ENCODE assay signal across 11 cellular contexts in genomic region chr1:41626146-41626545, GRCh38.
DNase-seq lines count a peak whose midpoint lies in the region; ATAC-seq and TF ChIP-seq lines count a peak whose summit lies in the region.
"Had no signal": no experiment of that assay in that cellular context is flagged by ENCODE, and none has a peak within 500 bp of the region (broad histone marks: within the 10 kb centered on the region; RNA-seq: fewer than 3 reads in every experiment).

No MANE protein-coding gene starts in this region.

- H3K27me3 Mint-ChIP-seq in type B pancreatic cell: peaks cover 3% of the 10 kb centered on the region
- H3K27me3 Mint-ChIP-seq: T-helper 17 cell had no signal

- peaks cover 13% of the 10 kb centered on the region for H3K4me1 Mint-ChIP-seq in type B pancreatic cell (ENCODE audit: unreplicated experiment)

- peak overlapping the region; percentile 38 for H3K27ac Mint-ChIP-seq in type B pancreatic cell
- H3K27ac Mint-ChIP-seq: activated T-cell treated with anti-CD3 and anti-CD28 coated beads, Interleukin-2, amount 50 U/mL, for 72 hours had no signal

- H3K4me1 ChIP-seq in cardiac muscle cell (ENCODE audit: low read depth) (no peaks in the 10 kb centered on the region), right atrium auricular region (no peaks in the 10 kb centered on the region)

- H3K36me3 ChIP-seq in cardiac muscle cell: no peaks in the 10 kb centered on the region
- no peaks in the 10 kb centered on the region for H3K36me3 ChIP-seq in right atrium auricular region
- H3K36me3 ChIP-seq: ovary had no signal

- H3K27me3 ChIP-seq in cardiac muscle cell (no peaks in the 10 kb centered on the region), right atrium auricular region (no peaks in the 10 kb centered on the region)
- H3K27me3 ChIP-seq: ovary had no signal

- intact Hi-C loops in left ventricle myocardium superior (cut with micrococcal nuclease): no loop called here

- H3K36me3 Mint-ChIP-seq in type B pancreatic cell: no peaks in the 10 kb centered on the region

- no peaks in the 10 kb centered on the region for H3K9me3 Mint-ChIP-seq in type B pancreatic cell
- H3K9me3 Mint-ChIP-seq: activated T-cell treated with anti-CD3 and anti-CD28 coated beads, Interleukin-2, amount 50 U/mL, for 72 hours had no signal

- DNase-seq in cardiac muscle cell (ENCODE audit: low read depth in 1 of 2, low spot score in 1 of 2) (peak; percentile 38 to 66), right atrium auricular region (ENCODE audit: low spot score) (no peak), SW480 (ENCODE audit: low spot score) (peak; percentile 30), left ventricle myocardium superior (peak; percentile 54), type B pancreatic cell (ENCODE audit: extremely low spot score, unreplicated experiment) (no peak), coronary artery (ENCODE audit: low spot score) (no peak)
- DNase-seq in activated naive CD4-positive, alpha-beta T cell (lab: John Stamatoyannopoulos, UW): no peak
- DNase-seq: activated T-cell treated with anti-CD3 and anti-CD28 coated beads, Interleukin-2, amount 50 U/mL, for 72 hours; ovary; T-helper 17 cell had no signal

- H3K4me3 ChIP-seq in cardiac muscle cell: no peak overlapping the region
- no peak overlapping the region for H3K4me3 ChIP-seq in right atrium auricular region
- no peak overlapping the region for H3K4me3 ChIP-seq in coronary artery
- H3K4me3 ChIP-seq: ovary had no signal

- TF ChIP-seq CTCF in cardiac muscle cell (IDR thresholded peaks at IDR 0.05; ENCODE audit: low read depth, low read length) (no peak), right atrium auricular region (IDR thresholded peaks at IDR 0.05) (no peak), type B pancreatic cell (conservative IDR thresholded peaks at IDR 0.05) (no peak), coronary artery (IDR thresholded peaks at IDR 0.05) (no peak)

- no peaks in the 10 kb centered on the region for H3K9me3 ChIP-seq in cardiac muscle cell (ENCODE audit: low read depth)
- no peaks in the 10 kb centered on the region for H3K9me3 ChIP-seq in right atrium auricular region
- H3K9me3 ChIP-seq: ovary had no signal

- peak; percentile 79 for ATAC-seq in left ventricle myocardium superior
- no peak for ATAC-seq in GM21515 (IDR thresholded peaks at IDR 0.05; ENCODE audit: unreplicated experiment)
- ATAC-seq: T-helper 17 cell had no signal

- H3K4me3 Mint-ChIP-seq in type B pancreatic cell: peak overlapping the region; percentile 23
- H3K4me3 Mint-ChIP-seq: T-helper 17 cell had no signal

- no peak overlapping the region for H3K27ac ChIP-seq in cardiac muscle cell
- no peak overlapping the region for H3K27ac ChIP-seq in right atrium auricular region
- no peak overlapping the region for H3K27ac ChIP-seq in coronary artery
- H3K27ac ChIP-seq: ovary had no signal

Comparison
In these comparisons a context has a peak if more than half of its experiments do, and no peak if none do; other contexts are left out.
1. DNase-seq: peak in cardiac muscle cell (2 of 2), SW480 (single experiment) and left ventricle myocardium superior (single experiment); none in right atrium auricular region (single experiment), type B pancreatic cell (single experiment), coronary artery (single experiment) and activated naive CD4-positive, alpha-beta T cell (0 of 4).